ENCODE assay signal across 17 cellular contexts in genomic region chr9:110389148-110389783, GRCh38. TPM values are rescaled to one million over a fixed set of nuclear protein-coding genes. Genes with fewer than 3 reads are reported as not detected.
A peak's percentile ranks its signal among the peaks of the same experiment; 100 is the strongest.
DNase-seq lines count a peak whose midpoint lies in the region; ATAC-seq, FAIRE-seq and TF ChIP-seq lines count a peak whose summit lies in the region.
"Had no signal": no experiment of that assay in that cellular context is flagged by ENCODE, and none has a peak within 500 bp of the region (broad histone marks: within the 10 kb centered on the region; RNA-seq: fewer than 3 reads in every experiment).

No MANE protein-coding gene starts in this region.

- POLR2A ChIA-PET in HEK293T (lab: Yijun Ruan, JAX), result no interaction called here

- FAIRE-seq in kidney (lab: Jason Lieb, UNC), result peak; percentile 58
- no peak for FAIRE-seq in small intestine (lab: Jason Lieb, UNC)
- FAIRE-seq: GM18507 had no signal

- CTCF ChIA-PET in HEK293T (lab: Yijun Ruan, JAX), result no interaction called here

- H3K4me1 ChIP-seq in colonic mucosa (no peaks in the 10 kb centered on the region), kidney (ENCODE audit: control insufficient read depth in 1 of 2, insufficient read depth in 1 of 2, low read depth in 1 of 2, low read length in 2 of 2) (peaks cover 0 to 5% of the 10 kb centered on the region in 2 donors), mucosa of descending colon (ENCODE audit: low read depth) (no peaks in the 10 kb centered on the region), small intestine (ENCODE audit: control insufficient read depth in 2 of 2, insufficient read depth in 1 of 2, low read depth in 1 of 2, low read length in 1 of 2) (no peaks in the 10 kb centered on the region)
- H3K4me1 ChIP-seq: BLaER1 had no signal

- peak; percentile 97 for ATAC-seq in mucosa of descending colon
- ATAC-seq: GM23338 had no signal

- 14 to 55% (median 30%) methylated on average over 3 of the region's 3 CpGs for WGBS in small intestine, 3 donors

- H3K9ac ChIP-seq in colonic mucosa (ENCODE audit: low read depth in 2 of 2, low read length in 2 of 2) (no peak overlapping the region), kidney (ENCODE audit: low read length in 2 of 2) (no peak overlapping the region)
- H3K9ac ChIP-seq: BLaER1 had no signal

- H3K27me3 ChIP-seq in colonic mucosa (no peaks in the 10 kb centered on the region), small intestine (ENCODE audit: control insufficient read depth in 2 of 2, insufficient read depth in 2 of 2, low read length in 2 of 2) (no peaks in the 10 kb centered on the region)
- H3K27me3 ChIP-seq: BLaER1 had no signal

- intact Hi-C loops in colonic mucosa (cut with DNase I) (no loop called here), kidney (cut with DNase I) (no loop called here), mucosa of descending colon (cut with DNase I, micrococcal nuclease) (no loop called here)

- H3K36me3 ChIP-seq in colonic mucosa, result no peaks in the 10 kb centered on the region
- H3K36me3 ChIP-seq in kidney (ENCODE audit: control insufficient read depth in 1 of 2, insufficient read depth in 2 of 2, low read length in 2 of 2), result no peaks in the 10 kb centered on the region
- no peaks in the 10 kb centered on the region for H3K36me3 ChIP-seq in mucosa of descending colon (ENCODE audit: low read depth)
- no peaks in the 10 kb centered on the region for H3K36me3 ChIP-seq in small intestine (ENCODE audit: control insufficient read depth in 2 of 2, insufficient read depth in 2 of 2, low read length in 2 of 2)
- H3K36me3 ChIP-seq: BLaER1 had no signal

- H3K4me3 ChIP-seq in colonic mucosa (no peak overlapping the region), kidney (ENCODE audit: low read length in 2 of 2) (peak overlapping the region; percentile 19 to 21), mucosa of descending colon (no peak overlapping the region), small intestine (ENCODE audit: low read depth in 1 of 2, low read length in 2 of 2) (no peak overlapping the region)
- H3K4me3 ChIP-seq: BLaER1, GM23338 had no signal

- DNase-seq in colonic mucosa, result peak; percentile 54
- no peak for DNase-seq in kidney
- DNase-seq in mucosa of descending colon, result peak in 1 of 3 donors; percentile 51
- DNase-seq in small intestine, result peak; percentile 52
- no peak for DNase-seq in stimulated activated CD4-positive, alpha-beta T cell treated with anti-CD3 and anti-CD28 coated beads, Interleukin-2, amount 100 ng/mL, for 24 hours
- DNase-seq in GM03348 (ENCODE audit: low spot score), result no peak
- no peak for DNase-seq in HEK293T (ENCODE audit: extremely low spot score)
- DNase-seq: Caco-2; CD8-positive, alpha-beta memory T cell; GF-D8; H7 had no signal

- TF ChIP-seq CTCF in colonic mucosa (IDR thresholded peaks at IDR 0.05), result no peak
- TF ChIP-seq CTCF in kidney (IDR thresholded peaks at IDR 0.05; ENCODE audit: borderline replicate concordance, extremely low read depth, insufficient read depth), result no peak
- peak; percentile 7 for TF ChIP-seq CTCF in mucosa of descending colon (IDR thresholded peaks at IDR 0.05)

- H3K27ac ChIP-seq in colonic mucosa, result peak overlapping the region; percentile 68
- H3K27ac ChIP-seq in kidney (ENCODE audit: low read depth in 2 of 2, low read length in 2 of 2), result no peak overlapping the region
- H3K27ac ChIP-seq in small intestine (ENCODE audit: low read depth in 1 of 2, low read length in 1 of 2), result no peak overlapping the region
- H3K27ac ChIP-seq: BLaER1 had no signal

- H3K9me3 ChIP-seq in colonic mucosa, result no peaks in the 10 kb centered on the region
- no peaks in the 10 kb centered on the region for H3K9me3 ChIP-seq in kidney (ENCODE audit: control insufficient read depth in 1 of 2, low read length in 2 of 2)
- H3K9me3 ChIP-seq in mucosa of descending colon, result no peaks in the 10 kb centered on the region
- H3K9me3 ChIP-seq in small intestine (ENCODE audit: control insufficient read depth, low read depth), result no peaks in the 10 kb centered on the region
- H3K9me3 ChIP-seq: Caco-2 had no signal

TF ChIP-seq in HEK293T, 16 proteins besides CTCF, POLR2A, EP300 and RAD21:
- TF ChIP-seq TARDBP (IDR thresholded peaks at IDR 0.05) (no peak), SP1 (IDR thresholded peaks at IDR 0.05) (no peak), HDGF (IDR thresholded peaks at IDR 0.05; ENCODE audit: borderline replicate concordance) (no peak), BHLHE40 (IDR thresholded peaks at IDR 0.05; ENCODE audit: borderline replicate concordance) (no peak), SUZ12 (IDR thresholded peaks at IDR 0.05) (no peak), ELF4 (IDR thresholded peaks at IDR 0.05) (no peak), LEF1 (IDR thresholded peaks at IDR 0.05; ENCODE audit: borderline replicate concordance) (no peak)

RNA-seq across cellular contexts. Expression of gene TXNDC8, which starts 51.6 kb away (rescaled TPM):
- total RNA-seq in colonic mucosa (not detected), kidney (not detected), mucosa of descending colon (not detected)
- polyA plus RNA-seq in kidney (ENCODE audit: insufficient read depth, low read depth, low replicate concordance) (not detected), small intestine (not detected)
- total RNA-seq: A673; Caco-2; CD8-positive, alpha-beta memory T cell; GM23338; H7; HT-29 had no signal
- polyA plus RNA-seq: CD8-positive, alpha-beta memory T cell; GM23338; IgD-negative memory B cell had no signal

Comparison
In these comparisons a context has a peak if more than half of its experiments do, and no peak if none do; other contexts are left out.
1. DNase-seq: peak in colonic mucosa (single experiment) and small intestine (single experiment); none in kidney (single experiment), stimulated activated CD4-positive, alpha-beta T cell treated with anti-CD3 and anti-CD28 coated beads, Interleukin-2, amount 100 ng/mL, for 24 hours (0 of 2), GM03348 (single experiment) and HEK293T (single experiment).
2. H3K4me3 ChIP-seq: peak in kidney (2 of 2); none in colonic mucosa (single experiment), mucosa of descending colon (single experiment) and small intestine (0 of 2).